In the genomic region with DNA sequence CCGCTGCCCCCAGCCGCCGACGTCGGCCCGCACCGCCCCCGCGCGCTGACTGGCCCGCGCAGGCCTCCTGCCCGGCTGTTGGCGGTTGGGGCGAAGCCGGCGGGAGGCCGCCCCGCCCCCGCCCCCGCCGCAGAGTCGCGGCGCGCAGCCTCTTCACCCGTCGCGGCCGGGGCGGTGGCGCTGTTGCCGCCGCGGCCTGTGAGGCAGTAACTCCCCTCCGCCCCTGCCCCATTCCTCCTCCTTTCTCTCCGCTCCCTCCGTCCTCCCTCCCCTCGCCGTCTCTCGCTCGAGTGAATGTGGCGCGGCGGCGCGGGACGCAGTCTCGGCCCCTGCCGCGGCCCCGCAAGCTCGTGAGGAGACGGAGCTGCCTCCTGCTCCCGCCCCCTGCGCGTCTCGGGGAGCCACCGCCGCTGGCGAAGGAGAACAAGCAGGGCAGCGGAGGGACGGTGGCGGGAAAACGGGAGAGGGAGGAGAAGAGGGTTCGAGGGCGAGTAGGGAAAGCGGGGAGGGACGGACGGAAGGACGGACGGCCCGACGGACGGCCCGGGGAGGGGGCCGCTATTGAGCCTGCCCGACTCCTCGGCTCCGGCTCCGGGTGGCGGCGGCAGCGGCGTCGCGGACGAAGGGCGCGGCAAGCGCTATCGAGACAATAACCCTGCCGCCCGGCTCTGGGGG, we compare ENCODE assay signal across 8 cellular contexts. TPM values are rescaled to one million over a fixed set of nuclear protein-coding genes. Genes with fewer than 3 reads are reported as not detected.
DNase-seq lines count a peak whose midpoint lies in the region; ATAC-seq, FAIRE-seq and TF ChIP-seq lines count a peak whose summit lies in the region.

No MANE protein-coding gene starts in this region.

- FAIRE-seq in GM12891 (lab: Jason Lieb, UNC) = no peak
- FAIRE-seq in urothelium cell line (lab: Jason Lieb, UNC) = peak; percentile 94

- intact Hi-C loops in left ventricle myocardium superior (cut with micrococcal nuclease) = loop anchor here (5.0 kb wide), 1 partner anchor 217 kb away; the partner anchor contains the start of gene SREK1

- ATAC-seq in HG02610 (IDR thresholded peaks at IDR 0.05; ENCODE audit: unreplicated experiment) = peak; percentile 66
- peak; percentile 91 for ATAC-seq in left ventricle myocardium superior

- DNase-seq in GM12891 (ENCODE audit: insufficient read length, low spot score) (peak; percentile 70), NCI-H1092 (lab: John Stamatoyannopoulos, UW) (peak; percentile 70), SW 1271 (lab: John Stamatoyannopoulos, UW) (peak; percentile 65 to 81), amniotic stem cell (lab: John Stamatoyannopoulos, UW) (peak; percentile 85), left ventricle myocardium superior (peak; percentile 93), pulmonary artery endothelial cell (ENCODE audit: low read depth, low spot score) (peak; percentile 44), urothelium cell line (ENCODE audit: low spot score) (peak; percentile 91)

- peak; percentile 39 for TF ChIP-seq POLR2A in GM12891 (IDR thresholded peaks at IDR 0.05; ENCODE audit: low read depth, low read length)

TF ChIP-seq in GM12891, 5 proteins besides CTCF, POLR2A, EP300 and RAD21:
- TF ChIP-seq SPI1 (IDR thresholded peaks at IDR 0.05; ENCODE audit: low read depth, low read length) (no peak), PAX5 (IDR thresholded peaks at IDR 0.05; ENCODE audit: insufficient read depth, low read length, severe bottlenecking) (no peak), TAF1 (IDR thresholded peaks at IDR 0.05; ENCODE audit: low read depth, low read length) (peak; percentile 64; the same call in 1 of the 2 replicates), POLR2AphosphoS5 (IDR thresholded peaks at IDR 0.05; ENCODE audit: low read depth, low read length) (no peak; the same call in 1 of the 2 replicates), POU2F2 (IDR thresholded peaks at IDR 0.05; ENCODE audit: low read depth, low read length) (no peak)

RNA-seq across cellular contexts. Expression of gene ERBIN, which starts 0.6 kb away (rescaled TPM):
- 26.3 TPM for polyA plus RNA-seq in GM12891 (2012; ENCODE audit: low read depth, missing spikeins)
- total RNA-seq in left ventricle myocardium superior = 39.6 TPM
- 43.8 and 54.1 TPM in 2 replicates for total RNA-seq in pulmonary artery endothelial cell

Comparison
In these comparisons a context has a peak if more than half of its experiments do, and no peak if none do; other contexts are left out.
1. Peak in every context shown above with its lines: DNase-seq and ATAC-seq.